9 cellular contexts compared by ENCODE assay signal in genomic region chr11:27204527-27204926, GRCh38.
A peak's percentile ranks its signal among the peaks of the same experiment; 100 is the strongest.
DNase-seq lines count a peak whose midpoint lies in the region; ATAC-seq and TF ChIP-seq lines count a peak whose summit lies in the region.
"Had no signal": no experiment of that assay in that cellular context is flagged by ENCODE, and none has a peak within 500 bp of the region (broad histone marks: within the 10 kb centered on the region; RNA-seq: fewer than 3 reads in every experiment).

No MANE protein-coding gene starts in this region.

- no peaks in the 10 kb centered on the region for H3K79me2 ChIP-seq in Loucy (ENCODE audit: insufficient read depth, low read length)

- POLR2A ChIA-PET in AG04450 (lab: Yijun Ruan, JAX): no interaction called here

- no peaks in the 10 kb centered on the region; the same call in 1 of the 2 replicates for H3F3A ChIP-seq in Loucy (ENCODE audit: low read depth)

- H4K20me1 ChIP-seq in Loucy (ENCODE audit: insufficient read depth, low read length, poor library complexity, severe bottlenecking): no peaks in the 10 kb centered on the region

- H3K4me1 ChIP-seq in Loucy (ENCODE audit: insufficient read depth, low read length, poor library complexity, severe bottlenecking): peaks cover 26% of the 10 kb centered on the region

- CTCF ChIA-PET in AG04450 (lab: Charles Lee): interaction anchor here (2.1 kb wide), 1 partner anchor 92 kb away, joined by 6 read pairs; no protein-coding TSS in a partner anchor

- DNase-seq in AG04450 (ENCODE audit: low read depth, low spot score) (no peak), epithelial cell of esophagus (ENCODE audit: low read depth) (peak; percentile 32), NCI-H345 treated with DMSO at 0.1 percent for 48 hours (lab: John Stamatoyannopoulos, UW; ENCODE audit: unreplicated experiment) (no peak), NCI-H2029 (lab: John Stamatoyannopoulos, UW) (no peak), NCI-H2029 treated with DMSO at 0.1 percent for 48 hours (lab: John Stamatoyannopoulos, UW) (no peak)

- H3K27ac ChIP-seq in AG04450 (ENCODE audit: low read depth, low read length): no peak overlapping the region

- no peaks in the 10 kb centered on the region for H3K36me3 ChIP-seq in Loucy (ENCODE audit: insufficient read depth, low read length)

- H3K4me2 ChIP-seq in Loucy (ENCODE audit: low read depth, low read length, poor library complexity, severe bottlenecking): no peak overlapping the region

- no peaks in the 10 kb centered on the region for H3K9me2 ChIP-seq in Loucy (replicated peaks; ENCODE audit: low read depth, low read length)

- no peak overlapping the region for H3K4me3 ChIP-seq in AG04450 (ENCODE audit: low read depth, low read length)
- no peak overlapping the region for H3K4me3 ChIP-seq in Loucy (ENCODE audit: low read length, poor library complexity, severe bottlenecking)
- H3K4me3 ChIP-seq in epithelial cell of esophagus (ENCODE audit: low read length): no peak overlapping the region

- peak; percentile 54 for ATAC-seq in GM19025 (IDR thresholded peaks at IDR 0.05; ENCODE audit: low read depth, unreplicated experiment)
- no peak for ATAC-seq in GM18868 (IDR thresholded peaks at IDR 0.05; ENCODE audit: unreplicated experiment)
- ATAC-seq: sciatic nerve had no signal

- H3K27me3 ChIP-seq in AG04450 (ENCODE audit: control insufficient read depth, insufficient read depth, low read length) (peaks cover 2% of the 10 kb centered on the region), Loucy (ENCODE audit: insufficient read depth, low read length, poor library complexity, severe bottlenecking) (no peaks in the 10 kb centered on the region)

- no peak overlapping the region for H2AFZ ChIP-seq in Loucy (ENCODE audit: low read length)

- TF ChIP-seq CTCF in AG04450 (IDR thresholded peaks at IDR 0.05; ENCODE audit: low read depth, low read length) (peak; percentile 51), Loucy (conservative IDR thresholded peaks at IDR 0.05; ENCODE audit: low read length) (peak; percentile 28; the same call in 1 of the 2 replicates), epithelial cell of esophagus (IDR thresholded peaks at IDR 0.05; ENCODE audit: insufficient read depth, low read depth, low read length, missing control alignments) (peak; percentile 47)

- H3K9me3 ChIP-seq in AG04450 (ENCODE audit: control insufficient read depth, insufficient read depth, low read length) (no peaks in the 10 kb centered on the region), Loucy (ENCODE audit: insufficient read depth, low read depth, low read length) (no peaks in the 10 kb centered on the region)

- no peak overlapping the region for H3K9ac ChIP-seq in Loucy (ENCODE audit: low read depth, low read length, poor library complexity, severe bottlenecking)
